In genomic region chr12:11174022-11174421, GRCh38 we compare ENCODE assay signal across 1 cellular context.
TF ChIP-seq lines count a peak whose summit lies in the region.

No MANE protein-coding gene starts in this region.

TF ChIP-seq in HepG2, 621 proteins besides CTCF, POLR2A, EP300 and RAD21:
- TF ChIP-seq ZHX1 (CRISPR knock-in tag; IDR thresholded peaks at IDR 0.05; ENCODE audit: low read depth) (no peak), ATF4 (CRISPR knock-in tag; IDR thresholded peaks at IDR 0.05) (peak in 1 of 2 experiments; percentile 50; a peak in 1 of 4 replicates)
